19 cellular contexts compared by ENCODE assay signal in genomic region chr12:82651489-82651888, GRCh38. TPM values are rescaled to one million over a fixed set of nuclear protein-coding genes. Genes with fewer than 3 reads are reported as not detected.
DNase-seq lines count a peak whose midpoint lies in the region; ATAC-seq, FAIRE-seq and TF ChIP-seq lines count a peak whose summit lies in the region.
"Had no signal": no experiment of that assay in that cellular context is flagged by ENCODE, and none has a peak within 500 bp of the region (broad histone marks: within the 10 kb centered on the region; RNA-seq: fewer than 3 reads in every experiment).

No MANE protein-coding gene starts in this region.

- no peaks in the 10 kb centered on the region for H3K79me2 ChIP-seq in HCT116 (ENCODE audit: insufficient read depth, low read length)

- intact Hi-C loops in HCT116 (cut with micrococcal nuclease), result no loop called here
- intact Hi-C loops in mucosa of descending colon (cut with DNase I, micrococcal nuclease), result no loop called here
- intact Hi-C loops in Caco-2 (cut with micrococcal nuclease; ENCODE audit: unreplicated experiment), result no loop called here
- intact Hi-C loops in transverse colon (cut with DNase I; ENCODE audit: low total_unique reads), result no loop called here

- RAD21 ChIA-PET in HCT116 (lab: Charles Lee; ENCODE audit: low non-redundant PET in 1 of 2, low total read pairs in 2 of 2, uncharacterized antibody in 2 of 2, unreplicated experiment in 2 of 2), result no interaction called here

- no peak for TF ChIP-seq POLR2A in HCT116 (IDR thresholded peaks at IDR 0.05; ENCODE audit: borderline replicate concordance, extremely low read depth, insufficient read depth, insufficient read length)
- TF ChIP-seq POLR2A in transverse colon (IDR thresholded peaks at IDR 0.05), result no peak

- H3K27ac ChIP-seq in HCT116 (ENCODE audit: low read depth, low read length), result peak overlapping the region; percentile 74; the same call in 1 of the 2 replicates
- H3K27ac ChIP-seq in transverse colon, result no peak overlapping the region
- H3K27ac ChIP-seq: prostate gland had no signal

- H3K36me3 ChIP-seq in HCT116 (ENCODE audit: control insufficient read depth in 1 of 2, insufficient read depth in 2 of 2, low read length in 2 of 2), result no peaks in the 10 kb centered on the region
- no peaks in the 10 kb centered on the region for H3K36me3 ChIP-seq in mucosa of descending colon (ENCODE audit: low read depth)
- no peaks in the 10 kb centered on the region for H3K36me3 ChIP-seq in Caco-2 (ENCODE audit: control insufficient read depth, insufficient read depth, low read length)
- H3K36me3 ChIP-seq in transverse colon, result no peaks in the 10 kb centered on the region
- H3K36me3 ChIP-seq: prostate gland had no signal

- H3K27ac Mint-ChIP-seq in Caco-2 (ENCODE audit: unreplicated experiment), result no peak overlapping the region
- H3K27ac Mint-ChIP-seq: activated naive CD4-positive, alpha-beta T cell treated with anti-CD3 and anti-CD28 coated beads, Interleukin-2, amount 10 ng/mL, durations not matched to agents 7 days and 5 days had no signal

- no peak for FAIRE-seq in RCC 7860 (lab: Jason Lieb, UNC)

- 67 to 77% methylated on average over 4 of the region's 4 CpGs for WGBS in transverse colon (ENCODE audit: low coverage in 1 of 2), 2 donors

- no peaks in the 10 kb centered on the region for H4K20me1 ChIP-seq in HCT116 (ENCODE audit: insufficient read depth)

- H3K9me3 ChIP-seq in HCT116 (ENCODE audit: control insufficient read depth in 1 of 2, insufficient read depth in 1 of 2, low read depth in 1 of 2, low read length in 2 of 2) (no peaks in the 10 kb centered on the region), mucosa of descending colon (no peaks in the 10 kb centered on the region), Caco-2 (no peaks in the 10 kb centered on the region), transverse colon (no peaks in the 10 kb centered on the region)
- H3K9me3 ChIP-seq: prostate gland had no signal

- peak overlapping the region; percentile 66 for H3K4me2 ChIP-seq in HCT116 (ENCODE audit: low read length)

- peak overlapping the region; percentile 83 for H2AFZ ChIP-seq in HCT116 (ENCODE audit: low read depth, low read length, poor library complexity, severe bottlenecking)

- H3K4me1 Mint-ChIP-seq in Caco-2 (ENCODE audit: low read depth, unreplicated experiment), result no peaks in the 10 kb centered on the region

- TF ChIP-seq CTCF in HCT116 (IDR thresholded peaks at IDR 0.05 in 2 of 3, conservative IDR thresholded peaks at IDR 0.05 in 1 of 3; ENCODE audit: borderline replicate concordance in 1 of 3, insufficient read depth in 1 of 3, low read depth in 2 of 3, low read length in 2 of 3) (no peak), mucosa of descending colon (IDR thresholded peaks at IDR 0.05) (no peak), Caco-2 (IDR thresholded peaks at IDR 0.05; ENCODE audit: insufficient read depth in 1 of 2, low read depth in 1 of 2, low read length in 1 of 2, severe bottlenecking in 1 of 2, unreplicated experiment in 1 of 2) (no peak), transverse colon (IDR thresholded peaks at IDR 0.05) (no peak)

- H3K9ac ChIP-seq in HCT116 (ENCODE audit: low read length), result peak overlapping the region; percentile 58

- H3K27me3 ChIP-seq in HCT116 (ENCODE audit: insufficient read depth, low read length) (no peaks in the 10 kb centered on the region), Caco-2 (replicated peaks; ENCODE audit: control insufficient read depth, insufficient read depth, low read length) (no peaks in the 10 kb centered on the region), transverse colon (no peaks in the 10 kb centered on the region)

- H3K9me2 ChIP-seq in HCT116 (ENCODE audit: insufficient read depth), result no peaks in the 10 kb centered on the region

- TF ChIP-seq EP300 in transverse colon (IDR thresholded peaks at IDR 0.05; ENCODE audit: low read depth), result no peak

- H3K4me3 Mint-ChIP-seq in Caco-2 (ENCODE audit: unreplicated experiment), result no peak overlapping the region
- H3K4me3 Mint-ChIP-seq: activated naive CD4-positive, alpha-beta T cell treated with anti-CD3 and anti-CD28 coated beads, Interleukin-2, amount 10 ng/mL, durations not matched to agents 7 days and 5 days; activated T-cell treated with anti-CD3 and anti-CD28 coated beads, Interleukin-2, amount 50 U/mL, for 4 hours; neural crest cell had no signal

- POLR2A ChIA-PET in HCT116 (lab: Charles Lee), result interaction anchor here (1.8 to 2.6 kb wide), 2 partner anchors 9 to 35 kb away, joined by 5 to 12 read pairs; partner anchors contain the start of gene TMTC2
- POLR2A ChIA-PET in Caco-2 (lab: Charles Lee), result no interaction called here

- H3K36me3 Mint-ChIP-seq in Caco-2 (ENCODE audit: insufficient read depth, unreplicated experiment), result no peaks in the 10 kb centered on the region
- H3K36me3 Mint-ChIP-seq: activated naive CD4-positive, alpha-beta T cell treated with anti-CD3 and anti-CD28 coated beads, Interleukin-2, amount 10 ng/mL, durations not matched to agents 7 days and 5 days had no signal

- peak; percentile 98 for DNase-seq in DMS53 (lab: John Stamatoyannopoulos, UW)
- peak; percentile 83 for DNase-seq in HCT116 (ENCODE audit: low read depth, low spot score)
- DNase-seq in RCC 7860 (ENCODE audit: low spot score), result peak; percentile 16
- no peak for DNase-seq in mucosa of descending colon
- no peak for DNase-seq in Caco-2
- no peak for DNase-seq in AG08395 (ENCODE audit: low spot score)
- DNase-seq in transverse colon, result no peak
- DNase-seq: activated CD4-positive, alpha-beta T cell treated with anti-CD3 and anti-CD28 coated beads for 1 hour; activated naive CD4-positive, alpha-beta T cell treated with anti-CD3 and anti-CD28 coated beads, Interleukin-2, amount 10 ng/mL, durations not matched to agents 7 days and 5 days; activated T-cell treated with anti-CD3 and anti-CD28 coated beads, Interleukin-2, amount 50 U/mL, for 4 hours; aorta; erythroblast; NCI-H1694; NCI-H446 treated with DMSO at 0.1 percent for 48 hours; stimulated activated CD4-positive, alpha-beta T cell treated with anti-CD3 and anti-CD28 coated beads, Interleukin-2, amount 100 ng/mL, for 48 hours; stimulated activated naive CD8-positive, alpha-beta T cell treated with anti-CD3 and anti-CD28 coated beads, Interleukin-15, Interleukin-2, amounts not matched to agents 100 U/mL and 50 U/mL, for 24 hours had no signal

- H3K9me3 Mint-ChIP-seq in Caco-2 (ENCODE audit: unreplicated experiment), result no peaks in the 10 kb centered on the region
- H3K9me3 Mint-ChIP-seq: activated naive CD4-positive, alpha-beta T cell treated with anti-CD3 and anti-CD28 coated beads, Interleukin-2, amount 10 ng/mL, durations not matched to agents 7 days and 5 days; activated T-cell treated with anti-CD3 and anti-CD28 coated beads, Interleukin-2, amount 50 U/mL, for 4 hours; neural crest cell had no signal

- BruUV-seq in HCT116 (replicated peaks; lab: Mats Ljungman, UMichigan) (no TSS peak), Caco-2 (replicated peaks; lab: Mats Ljungman, UMichigan) (no TSS peak)

- H3K4me1 ChIP-seq in HCT116 (ENCODE audit: control insufficient read depth in 1 of 2, insufficient read depth in 2 of 2, low read length in 2 of 2), result peaks cover 24 to 40% of the 10 kb centered on the region in 2 experiments
- peaks cover 10% of the 10 kb centered on the region for H3K4me1 ChIP-seq in mucosa of descending colon (ENCODE audit: low read depth)
- peaks cover 4% of the 10 kb centered on the region; the same call in 1 of the 2 replicates for H3K4me1 ChIP-seq in Caco-2
- peaks cover 0 to 5% (median 2%) of the 10 kb centered on the region in 4 donors for H3K4me1 ChIP-seq in transverse colon
- H3K4me1 ChIP-seq: prostate gland had no signal

- no peak for TF ChIP-seq RAD21 in HCT116 (IDR thresholded peaks at IDR 0.05; ENCODE audit: low read depth)

- CTCF ChIA-PET in HCT116 (lab: Charles Lee) (no interaction called here), Caco-2 (lab: Charles Lee) (no interaction called here)

- in situ Hi-C loops in transverse colon (cut with MboI; ENCODE audit: low pct_ligation_motif_present in 1 of 4, low pct_unique_long_range_greater_than_20kb in 1 of 4, low sequenced_read_pairs in 3 of 4), result no loop called here

- ATAC-seq in HCT116, result peak; percentile 66
- peak; percentile 35 for ATAC-seq in mucosa of descending colon
- ATAC-seq: activated T-cell treated with anti-CD3 and anti-CD28 coated beads, Interleukin-2, amount 50 U/mL, for 4 hours; Right ventricle myocardium inferior; stimulated activated naive CD8-positive, alpha-beta T cell treated with anti-CD3 and anti-CD28 coated beads, Interleukin-15, Interleukin-2, amounts not matched to agents 100 U/mL and 50 U/mL, for 24 hours had no signal

- H3K4me3 ChIP-seq in HCT116 (replicated peaks in 1 of 2; ENCODE audit: low read depth in 1 of 2, low read length in 2 of 2), result peak overlapping the region in 1 of 2 experiments; percentile 25; a peak in 2 of 4 replicates
- H3K4me3 ChIP-seq in mucosa of descending colon, result no peak overlapping the region
- H3K4me3 ChIP-seq in Caco-2 (ENCODE audit: low read depth, low read length), result no peak overlapping the region
- no peak overlapping the region for H3K4me3 ChIP-seq in transverse colon
- H3K4me3 ChIP-seq: prostate gland had no signal

- no peaks in the 10 kb centered on the region for H3K27me3 Mint-ChIP-seq in Caco-2 (ENCODE audit: insufficient read depth, unreplicated experiment)
- H3K27me3 Mint-ChIP-seq: activated naive CD4-positive, alpha-beta T cell treated with anti-CD3 and anti-CD28 coated beads, Interleukin-2, amount 10 ng/mL, durations not matched to agents 7 days and 5 days had no signal

TF ChIP-seq in HCT116, 20 proteins besides CTCF, POLR2A, EP300 and RAD21 (continues in another document):
- TF ChIP-seq TCF7L2 (IDR thresholded peaks at IDR 0.05; ENCODE audit: borderline replicate concordance, extremely low read depth, insufficient read depth, insufficient read length) (no peak), CBX3 (IDR thresholded peaks at IDR 0.05; ENCODE audit: low read depth) (peak; percentile 47; the same call in 1 of the 2 replicates), CEBPB (IDR thresholded peaks at IDR 0.05; ENCODE audit: low read depth) (peak; percentile 68; the same call in 1 of the 2 replicates), SP1 (IDR thresholded peaks at IDR 0.05; ENCODE audit: low read depth) (peak; percentile 41; the same call in 1 of the 2 replicates), ATF3 (IDR thresholded peaks at IDR 0.05) (peak; percentile 65; the same call in 1 of the 2 replicates), SIN3A (IDR thresholded peaks at IDR 0.05; ENCODE audit: low read depth) (no peak), ZFX (IDR thresholded peaks at IDR 0.05) (no peak), FOSL1 (IDR thresholded peaks at IDR 0.05; ENCODE audit: low read depth) (peak; percentile 58), SRF (IDR thresholded peaks at IDR 0.05; ENCODE audit: low read depth) (no peak), POLR2AphosphoS5 (IDR thresholded peaks at IDR 0.05; ENCODE audit: low read depth, low read length) (no peak)

RNA-seq across cellular contexts. Expression of gene TMTC2, which starts 35.2 kb away (rescaled TPM):
- total RNA-seq in HCT116 (2021; ENCODE audit: unreplicated experiment) (11.5 TPM), mucosa of descending colon (10 to 100 TPM; 13.3 to 40.4 (median 14.6) TPM), Caco-2 (2022) (2.2 and 2.7 TPM in 2 replicates), transverse colon (10 to 100 TPM; 11.3 to 19.8 (median 17.1) TPM)
- 4.3 and 5.3 TPM in 2 replicates for polyA plus RNA-seq in HCT116 (2012)

Comparison
In these comparisons a context has a peak if more than half of its experiments do, and no peak if none do; other contexts are left out.
1. DNase-seq: peak in DMS53 (single experiment), HCT116 (single experiment) and RCC 7860 (single experiment); none in mucosa of descending colon (0 of 3), Caco-2 (0 of 2), AG08395 (single experiment) and transverse colon (single experiment).